13 cellular contexts compared by ENCODE assay signal in the genomic region with DNA sequence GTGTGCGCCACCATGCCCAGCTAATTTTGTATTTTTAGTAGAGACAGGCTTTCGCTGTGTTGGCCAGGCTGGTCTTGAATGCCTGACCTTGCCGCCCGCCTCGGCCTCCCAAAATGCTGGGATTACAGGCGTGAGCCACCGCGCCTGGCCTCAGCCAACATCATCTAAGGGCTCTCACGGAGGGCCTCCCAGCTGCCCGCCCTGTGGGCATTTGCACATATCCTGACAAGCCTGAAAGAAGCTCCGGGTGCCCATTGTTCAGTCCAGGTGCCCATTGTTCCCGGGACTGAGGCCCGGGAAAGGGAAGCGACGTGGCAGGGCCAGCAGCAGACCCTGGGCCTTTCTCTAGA. TPM values are rescaled to one million over a fixed set of nuclear protein-coding genes. Genes with fewer than 3 reads are reported as not detected.
A peak's percentile ranks its signal among the peaks of the same experiment; 100 is the strongest.
DNase-seq lines count a peak whose midpoint lies in the region; ATAC-seq and TF ChIP-seq lines count a peak whose summit lies in the region.
"Had no signal": no experiment of that assay in that cellular context is flagged by ENCODE, and none has a peak within 500 bp of the region (broad histone marks: within the 10 kb centered on the region; RNA-seq: fewer than 3 reads in every experiment).

No MANE protein-coding gene starts in this region.

- H3K4me3 ChIP-seq in Panc1 (ENCODE audit: low read depth in 2 of 2, low read length in 2 of 2) = no peak overlapping the region
- peak overlapping the region in 1 of 2 donors; percentile 10 for H3K4me3 ChIP-seq in mucosa of rectum (ENCODE audit: low read length in 2 of 2)
- no peak overlapping the region for H3K4me3 ChIP-seq in stomach
- H3K4me3 ChIP-seq in heart right ventricle = no peak overlapping the region
- H3K4me3 ChIP-seq in mammary epithelial cell (replicated peaks in 1 of 3; ENCODE audit: insufficient read depth in 1 of 3, low read depth in 2 of 3, low read length in 3 of 3) = no peak overlapping the region

- no peak for TF ChIP-seq POLR2A in stomach (IDR thresholded peaks at IDR 0.05)

- H3K27me3 ChIP-seq in Panc1 (ENCODE audit: control insufficient read depth, insufficient read depth, low read length) (no peaks in the 10 kb centered on the region), mucosa of rectum (ENCODE audit: control insufficient read depth in 2 of 2, insufficient read depth in 2 of 2, low read length in 2 of 2) (no peaks in the 10 kb centered on the region), stomach (no peaks in the 10 kb centered on the region), heart right ventricle (no peaks in the 10 kb centered on the region), mammary epithelial cell (ENCODE audit: insufficient read depth, low read length) (no peaks in the 10 kb centered on the region)

- CTCF ChIA-PET in Panc1 (lab: Charles Lee) = interaction anchor here (1.2 kb wide), 1 partner anchor 147 kb away, joined by 15 read pairs; no protein-coding TSS in a partner anchor
- CTCF ChIA-PET in mammary epithelial cell (lab: Charles Lee; ENCODE audit: low non-redundant PET) = interaction anchor here (0.5 to 0.7 kb wide), 2 partner anchors 137 to 138 kb away, joined by 3 to 7 read pairs; no protein-coding TSS in a partner anchor

- no peak for TF ChIP-seq CTCF in Panc1 (IDR thresholded peaks at IDR 0.05)
- TF ChIP-seq CTCF in stomach (IDR thresholded peaks at IDR 0.05) = no peak
- no peak for TF ChIP-seq CTCF in heart right ventricle (IDR thresholded peaks at IDR 0.05)
- TF ChIP-seq CTCF in mammary epithelial cell (conservative IDR thresholded peaks at IDR 0.05 in 1 of 2, IDR thresholded peaks at IDR 0.05 in 1 of 2; ENCODE audit: extremely low read depth in 1 of 2, insufficient read depth in 1 of 2, low read depth in 1 of 2, low read length in 2 of 2) = no peak

- no peak overlapping the region for H2AFZ ChIP-seq in mammary epithelial cell (ENCODE audit: low read depth, low read length)

- 66 to 81% (median 74%) methylated on average over 13 to 15 of the region's 15 CpGs for WGBS in stomach, 5 donors
- WGBS in heart right ventricle, 2 donors = 88 to 92% methylated on average over 15 of the region's 15 CpGs
- 81% methylated on average over 13 of the region's 15 CpGs for WGBS in mammary epithelial cell (ENCODE audit: low coverage, missing lambda C conversion rate)

- peak overlapping the region in 2 of 3 donors; percentile 59 to 79 for H3K27ac Mint-ChIP-seq in IgD-negative memory B cell

- H3K4me1 ChIP-seq in Panc1 (ENCODE audit: control insufficient read depth, insufficient read depth, low read length) (peaks cover 4% of the 10 kb centered on the region), mucosa of rectum (ENCODE audit: control insufficient read depth in 2 of 2, insufficient read depth in 2 of 2, low read length in 2 of 2) (peaks cover 21 to 42% of the 10 kb centered on the region in 2 donors), stomach (peaks cover 20 to 45% (median 33%) of the 10 kb centered on the region in 4 donors), heart right ventricle (peaks cover 4 to 30% (median 11%) of the 10 kb centered on the region in 9 donors), mammary epithelial cell (ENCODE audit: insufficient read depth, low read length) (peaks cover 3% of the 10 kb centered on the region)

- peaks cover 0 to 5% (median 5%) of the 10 kb centered on the region in 3 donors for H3K4me1 Mint-ChIP-seq in IgD-negative memory B cell

- peaks cover 3% of the 10 kb centered on the region for H3K27me3 Mint-ChIP-seq in IgD-negative memory B cell

- ATAC-seq in Panc1 (peak; percentile 1; the same call in 1 of the 2 replicates), heart right ventricle (no peak)

- no peaks in the 10 kb centered on the region for H4K20me1 ChIP-seq in mammary epithelial cell (ENCODE audit: insufficient read depth, low read length)

- H3K27ac ChIP-seq in Panc1 (ENCODE audit: low read length) = no peak overlapping the region
- H3K27ac ChIP-seq in mucosa of rectum (ENCODE audit: low read depth in 2 of 2, low read length in 2 of 2) = peak overlapping the region; percentile 79 to 91
- peak overlapping the region in 3 of 5 donors; percentile 14 to 29 (median 16) for H3K27ac ChIP-seq in stomach
- no peak overlapping the region for H3K27ac ChIP-seq in heart right ventricle
- H3K27ac ChIP-seq in mammary epithelial cell (ENCODE audit: insufficient read depth, low read depth, low read length) = no peak overlapping the region
- H3K27ac ChIP-seq: C4-2B had no signal

- no peaks in the 10 kb centered on the region for H3K9me3 Mint-ChIP-seq in IgD-negative memory B cell

- no peaks in the 10 kb centered on the region for H3K79me2 ChIP-seq in mammary epithelial cell (ENCODE audit: insufficient read depth, low read length)

- dilution Hi-C loops in mammary epithelial cell (cut with HindIII; ENCODE audit: low sequenced_read_pairs) = loop anchor here (25.0 kb wide), 1 partner anchor 304 kb away; the partner anchor contains the start of gene CTRC

- H3K9ac ChIP-seq in mucosa of rectum (ENCODE audit: low read depth in 1 of 2, low read length in 2 of 2) = peak overlapping the region in 1 of 2 donors; percentile 63
- H3K9ac ChIP-seq in mammary epithelial cell (ENCODE audit: insufficient read depth, low read length) = no peak overlapping the region

- TF ChIP-seq EP300 in stomach (IDR thresholded peaks at IDR 0.05) = no peak

- no peaks in the 10 kb centered on the region for H3K9me3 ChIP-seq in Panc1 (ENCODE audit: control insufficient read depth, insufficient read depth, low read depth, low read length)
- H3K9me3 ChIP-seq in mucosa of rectum (ENCODE audit: control insufficient read depth in 2 of 2, low read length in 2 of 2) = no peaks in the 10 kb centered on the region
- no peaks in the 10 kb centered on the region for H3K9me3 ChIP-seq in stomach
- no peaks in the 10 kb centered on the region for H3K9me3 ChIP-seq in heart right ventricle
- no peaks in the 10 kb centered on the region for H3K9me3 ChIP-seq in mammary epithelial cell (replicated peaks; ENCODE audit: insufficient read depth, low read length)

- POLR2A ChIA-PET in Panc1 (lab: Charles Lee) = no interaction called here

- in situ Hi-C loops in Panc1 (cut with HindIII; ENCODE audit: low pct_unique_long_range_greater_than_20kb, low sequenced_read_pairs) (no loop called here), mammary epithelial cell (cut with MboI; ENCODE audit: low sequenced_read_pairs in 2 of 2) (loop anchor here (5.0 to 10.0 kb wide), 2 partner anchors 144 to 146 kb away; no protein-coding TSS in a partner anchor)

- H3K36me3 ChIP-seq in Panc1 (ENCODE audit: control insufficient read depth, insufficient read depth, low read length) (no peaks in the 10 kb centered on the region), mucosa of rectum (ENCODE audit: control insufficient read depth in 2 of 2, insufficient read depth in 2 of 2, low read length in 2 of 2) (no peaks in the 10 kb centered on the region), stomach (peaks cover 0 to 8% (median 3%) of the 10 kb centered on the region in 4 donors), heart right ventricle (peaks cover 0 to 6% (median 0%) of the 10 kb centered on the region in 9 donors), mammary epithelial cell (ENCODE audit: insufficient read depth, low read length) (no peaks in the 10 kb centered on the region)

- no peak overlapping the region for H3K4me3 Mint-ChIP-seq in IgD-negative memory B cell

- DNase-seq in Panc1 (ENCODE audit: low read depth, low spot score) (no peak), stomach (no peak), heart right ventricle (no peak), mammary epithelial cell (no peak), cerebellum (ENCODE audit: low spot score) (no peak)
- DNase-seq: NCI-H1048 had no signal

- BruUV-seq in Panc1 (replicated peaks; lab: Mats Ljungman, UMichigan) (no TSS peak), mammary epithelial cell (replicated peaks; lab: Mats Ljungman, UMichigan) (no TSS peak)

- intact Hi-C loops in Panc1 (cut with micrococcal nuclease; ENCODE audit: unreplicated experiment) (loop anchor here (10.0 kb wide), 1 partner anchor 126 kb away; the partner anchor contains the start of gene DDI2), stomach (cut with DNase I; ENCODE audit: low total_unique reads) (loop anchor here (5.0 kb wide), 1 partner anchor 144 kb away; no protein-coding TSS in a partner anchor), heart right ventricle (cut with DNase I) (loop anchor here in 8 of 10 donors (2.0 to 10.0 kb wide), 4 partner anchors 79 to 146 kb away; no protein-coding TSS in a partner anchor), mammary epithelial cell (cut with micrococcal nuclease) (loop anchor here (1.0 to 5.0 kb wide), 3 partner anchors 146 to 419 kb away; partner anchors contain the start of gene DNAJC16)

- H3K36me3 Mint-ChIP-seq in IgD-negative memory B cell = no peaks in the 10 kb centered on the region

- H3K4me2 ChIP-seq in mammary epithelial cell (ENCODE audit: insufficient read depth, low read depth, low read length) = no peak overlapping the region

RNA-seq across cellular contexts. Expression of gene TMEM82, which starts 1.5 kb away (rescaled TPM):
- polyA plus RNA-seq in IgD-negative memory B cell = not detected
- total RNA-seq in Panc1 (2021; ENCODE audit: unreplicated experiment) = not detected
- polyA plus RNA-seq in Panc1 (2012; ENCODE audit: insufficient read length) = not detected
- total RNA-seq in stomach = 1 to 10 TPM in 2 of 5 donors, not detected in 3; 2.2 to 4.9 TPM
- polyA plus RNA-seq in stomach = under 1 TPM in 2 of 3 donors, not detected in 1; 0.10 to 0.75 TPM
- total RNA-seq in heart right ventricle = not detected
- not detected for polyA plus RNA-seq in heart right ventricle
- total RNA-seq in mammary epithelial cell = not detected
- polyA plus RNA-seq in mammary epithelial cell = not detected
- polyA minus RNA-seq in mammary epithelial cell = not detected
- total RNA-seq in cerebellum = not detected
- total RNA-seq: A673, Daoy, H4, Right ventricle myocardium inferior had no signal

RNA-seq across cellular contexts. Expression of gene SLC25A34, which starts 4.8 kb away (rescaled TPM):
- not detected for polyA plus RNA-seq in IgD-negative memory B cell
- total RNA-seq in Panc1 (2021; ENCODE audit: unreplicated experiment) = 0.64 TPM
- polyA plus RNA-seq in Panc1 (2012; ENCODE audit: insufficient read length) = 0.24 TPM
- total RNA-seq in stomach = 10 to 100 TPM in 2 of 5 donors, 1 to 10 TPM in 2, not detected in 1; 1.8 to 16.9 (median 7.5) TPM
- polyA plus RNA-seq in stomach = 1 to 10 TPM in 2 of 3 donors, under 1 TPM in 1; 0.75 to 4.1 (median 1.9) TPM
- total RNA-seq in heart right ventricle = 10 to 100 TPM in 6 of 10 donors, 1 to 10 TPM in 4; 6.0 to 44.9 (median 13.6) TPM
- 10 to 100 TPM in 1 of 2 donors, 1 to 10 TPM in 1; 1.1 to 36.1 TPM for polyA plus RNA-seq in heart right ventricle
- total RNA-seq in mammary epithelial cell = under 1 TPM; 0.67 to 0.89 TPM
- 0.39 TPM for polyA plus RNA-seq in mammary epithelial cell
- not detected for polyA minus RNA-seq in mammary epithelial cell
- total RNA-seq in cerebellum = 2.4 TPM

RNA-seq across cellular contexts. Expression of gene FBLIM1, which starts 17.8 kb away (rescaled TPM):
- polyA plus RNA-seq in IgD-negative memory B cell (not detected), stomach (100 to 1,000 TPM in 1 of 3 donors, 10 to 100 TPM in 2; 17.5 to 128 (median 44.6) TPM), heart right ventricle (10 to 100 TPM; 27.0 to 52.9 TPM), mammary epithelial cell (141 TPM)
- total RNA-seq in Panc1 (2021; ENCODE audit: unreplicated experiment) (4.3 TPM), stomach (10 to 100 TPM; 47.0 to 92.1 (median 81.3) TPM), heart right ventricle (100 to 1,000 TPM in 2 of 10 donors, 10 to 100 TPM in 8; 43.4 to 115 (median 59.9) TPM), mammary epithelial cell (100 to 1,000 TPM; 196 to 351 TPM), cerebellum (8.9 TPM)
- 3.6 TPM for polyA plus RNA-seq in Panc1 (2012; ENCODE audit: insufficient read length)
- 123 TPM for polyA minus RNA-seq in mammary epithelial cell

RNA-seq across cellular contexts. Expression of gene PLEKHM2, which starts 56.7 kb away (rescaled TPM):
- polyA plus RNA-seq in IgD-negative memory B cell (8.2 TPM), stomach (10 to 100 TPM; 19.3 to 33.9 (median 25.2) TPM), heart right ventricle (10 to 100 TPM; 63.7 to 72.9 TPM), mammary epithelial cell (36.3 TPM)
- total RNA-seq in Panc1 (2021; ENCODE audit: unreplicated experiment) (54.6 TPM), stomach (10 to 100 TPM; 22.3 to 63.0 (median 36.2) TPM), heart right ventricle (100 to 1,000 TPM in 1 of 10 donors, 10 to 100 TPM in 9; 69.0 to 106 (median 81.0) TPM), mammary epithelial cell (10 to 100 TPM; 50.2 to 53.9 TPM), cerebellum (27.0 TPM)
- 76.4 TPM for polyA plus RNA-seq in Panc1 (2012; ENCODE audit: insufficient read length)
- 62.1 TPM for polyA minus RNA-seq in mammary epithelial cell

Comparison
In these comparisons a context has a peak if more than half of its experiments do, and no peak if none do; other contexts are left out.
1. H3K27ac ChIP-seq: peak in mucosa of rectum (2 of 2) and stomach (3 of 5); none in Panc1 (single experiment), heart right ventricle (0 of 10) and mammary epithelial cell (single experiment).